Comparison of ENCODE assay signal across 19 cellular contexts in genomic region chr6:169038691-169039090, GRCh38.
"Had no signal": no experiment of that assay in that cellular context is flagged by ENCODE, and none has a peak within 500 bp of the region (broad histone marks: within the 10 kb centered on the region; RNA-seq: fewer than 3 reads in every experiment).

No MANE protein-coding gene starts in this region.

- DNase-seq: dorsolateral prefrontal cortex; effector CD8-positive, alpha-beta T cell; foreskin keratinocyte; head of caudate nucleus; kidney; left cardiac atrium; left ventricle myocardium inferior; mesenchymal stem cell; midbrain; nucleus accumbens; ovary; sigmoid colon; stimulated activated CD4-positive, alpha-beta T cell treated with anti-CD3 and anti-CD28 coated beads, Interleukin-2, amount 100 ng/mL, for 24 hours; stimulated activated CD4-positive, alpha-beta T cell treated with anti-CD3 and anti-CD28 coated beads, Interleukin-4, amount 100 ng/mL, for 4 hours; stimulated activated naive B cell treated with anti-CD40 and anti-IgM and Interleukin-4, amounts not matched to agents 10 μg/mL and 1 μg/mL and 100 μg/mL, for 72 hours; stimulated activated naive CD8-positive, alpha-beta T cell treated with anti-CD3 and anti-CD28 coated beads, Interleukin-15, amount 100 ng/mL, for 72 hours; testis; upper lobe of right lung had no signal

- ATAC-seq: foreskin keratinocyte; left cardiac atrium; natural killer cell treated with Interleukin-12 subunit alpha and Interleukin-12 subunit beta and Interleukin-15 and Interleukin-18, amount 100 ng/mL, for 72 hours; stimulated activated naive B cell treated with anti-CD40 and anti-IgM and Interleukin-4, amounts not matched to agents 10 μg/mL and 1 μg/mL and 100 μg/mL, for 72 hours; stimulated activated naive CD8-positive, alpha-beta T cell treated with anti-CD3 and anti-CD28 coated beads, Interleukin-15, amount 100 ng/mL, for 72 hours; upper lobe of right lung had no signal
